ENCODE assay signal across 19 cellular contexts in genomic region chr17:20127660-20128413, GRCh38.
DNase-seq lines count a peak whose midpoint lies in the region; ATAC-seq and TF ChIP-seq lines count a peak whose summit lies in the region.
"Had no signal": no experiment of that assay in that cellular context is flagged by ENCODE, and none has a peak within 500 bp of the region (broad histone marks: within the 10 kb centered on the region; RNA-seq: fewer than 3 reads in every experiment).

No MANE protein-coding gene starts in this region.

- no peaks in the 10 kb centered on the region for H3K36me3 ChIP-seq in GM23248 (ENCODE audit: low read depth)
- H3K36me3 ChIP-seq: BE2C had no signal

- CTCF ChIA-PET in AG04449 (lab: Yijun Ruan, JAX) = interaction anchor here (1.0 to 1.9 kb wide), 3 partner anchors 9 to 135 kb away, joined by 3 to 6 read pairs (median 3); no protein-coding TSS in a partner anchor

- H3K27me3 ChIP-seq in GM23248 (replicated peaks; ENCODE audit: insufficient read depth) = peaks cover 51% of the 10 kb centered on the region
- H3K27me3 ChIP-seq: BE2C had no signal

- H3K27me3 Mint-ChIP-seq in brain = peaks cover 12% of the 10 kb centered on the region

- H3K27ac Mint-ChIP-seq in brain = peak overlapping the region in 3 of 5 experiments; percentile 65 to 71 (median 70)

- H2AFZ ChIP-seq in GM23248 = no peak overlapping the region

- peaks cover 4% of the 10 kb centered on the region for H3K36me3 Mint-ChIP-seq in brain

- no peak overlapping the region for H3K4me3 Mint-ChIP-seq in brain

- POLR2A ChIA-PET in AG04449 (lab: Yijun Ruan, JAX) = no interaction called here

- no peaks in the 10 kb centered on the region for H3F3A ChIP-seq in GM23248 (ENCODE audit: insufficient read depth)

- no peak for ATAC-seq in GM21723 (IDR thresholded peaks at IDR 0.05; ENCODE audit: unreplicated experiment)
- ATAC-seq in HG03342 (IDR thresholded peaks at IDR 0.05; ENCODE audit: unreplicated experiment) = no peak
- ATAC-seq: GM12878; HCT116; stimulated activated naive CD8-positive, alpha-beta T cell treated with anti-CD3 and anti-CD28 coated beads, Interleukin-15, Interleukin-2, amounts not matched to agents 100 U/mL and 50 U/mL, for 24 hours had no signal

- H3K27ac ChIP-seq in GM23248 = no peak overlapping the region

- WGBS in GM23248 (ENCODE audit: low coverage in 1 of 2, low lambda C conversion rate in 2 of 2, missing lambda C conversion rate in 2 of 2), 2 experiments = 41% methylated on average over 2 of the region's 2 CpGs

- in situ Hi-C loops in GM23248 (cut with MboI) = no loop called here

- H3K9me3 Mint-ChIP-seq in brain = peaks cover 3 to 23% (median 11%) of the 10 kb centered on the region in 5 experiments

- H3K9ac ChIP-seq in GM23248 = no peak overlapping the region

- H3K4me1 ChIP-seq in GM23248 (ENCODE audit: insufficient read depth) = peaks cover 10% of the 10 kb centered on the region; the same call in 1 of the 2 replicates
- H3K4me1 ChIP-seq: BE2C had no signal

- no peak overlapping the region for H3K4me3 ChIP-seq in AG04449 (ENCODE audit: low read depth, low read length)
- H3K4me3 ChIP-seq in GM23248 = no peak overlapping the region
- H3K4me3 ChIP-seq: GM12878 had no signal

- DNase-seq in AG04449 (ENCODE audit: low read depth, low spot score) (peak; percentile 24), GM23248 (peak; percentile 73), iris pigment epithelial cell (ENCODE audit: low read depth) (peak; percentile 39), SKM-1 treated with dmso at 0.1 percent for 144 hours (lab: John Stamatoyannopoulos, UW; ENCODE audit: unreplicated experiment) (no peak), putamen (ENCODE audit: low spot score) (no peak)
- DNase-seq: activated CD4-positive, alpha-beta T cell treated with anti-CD3 and anti-CD28 coated beads for 4 hours; activated T-cell treated with anti-CD3 and anti-CD28 coated beads for 4 hours; BE2C; dermis blood vessel endothelial cell; NCI-H1930; NCI-H526 treated with DMSO at 0.1 percent for 48 hours; nucleus accumbens; small intestine; stimulated activated naive CD8-positive, alpha-beta T cell treated with anti-CD3 and anti-CD28 coated beads, Interleukin-15, Interleukin-2, amounts not matched to agents 100 U/mL and 50 U/mL, for 24 hours had no signal

- H3K4me2 ChIP-seq in GM23248 (ENCODE audit: unreplicated experiment) = peak overlapping the region; percentile 21

- no peaks in the 10 kb centered on the region for H4K20me1 ChIP-seq in GM23248 (ENCODE audit: insufficient read depth)

- TF ChIP-seq CTCF in AG04449 (IDR thresholded peaks at IDR 0.05; ENCODE audit: insufficient read depth, low read length, missing control alignments) (no peak), brain (conservative IDR thresholded peaks at IDR 0.05) (no peak)

- no peaks in the 10 kb centered on the region for H3K79me2 ChIP-seq in GM23248 (ENCODE audit: insufficient read depth)

- H3K4me1 Mint-ChIP-seq in brain = peaks cover 28% of the 10 kb centered on the region

- H3K9me2 ChIP-seq in GM23248 (ENCODE audit: insufficient read depth) = no peaks in the 10 kb centered on the region

- H3K9me3 ChIP-seq in GM23248 (ENCODE audit: low read depth) = no peaks in the 10 kb centered on the region
- H3K9me3 ChIP-seq: BE2C had no signal

Comparison
In these comparisons a context has a peak if more than half of its experiments do, and no peak if none do; other contexts are left out.
1. DNase-seq: peak in AG04449 (single experiment), GM23248 (single experiment) and iris pigment epithelial cell (single experiment); none in SKM-1 treated with dmso at 0.1 percent for 144 hours (single experiment) and putamen (single experiment).